Comparison of ENCODE assay signal across 1 cellular context in the genomic region with DNA sequence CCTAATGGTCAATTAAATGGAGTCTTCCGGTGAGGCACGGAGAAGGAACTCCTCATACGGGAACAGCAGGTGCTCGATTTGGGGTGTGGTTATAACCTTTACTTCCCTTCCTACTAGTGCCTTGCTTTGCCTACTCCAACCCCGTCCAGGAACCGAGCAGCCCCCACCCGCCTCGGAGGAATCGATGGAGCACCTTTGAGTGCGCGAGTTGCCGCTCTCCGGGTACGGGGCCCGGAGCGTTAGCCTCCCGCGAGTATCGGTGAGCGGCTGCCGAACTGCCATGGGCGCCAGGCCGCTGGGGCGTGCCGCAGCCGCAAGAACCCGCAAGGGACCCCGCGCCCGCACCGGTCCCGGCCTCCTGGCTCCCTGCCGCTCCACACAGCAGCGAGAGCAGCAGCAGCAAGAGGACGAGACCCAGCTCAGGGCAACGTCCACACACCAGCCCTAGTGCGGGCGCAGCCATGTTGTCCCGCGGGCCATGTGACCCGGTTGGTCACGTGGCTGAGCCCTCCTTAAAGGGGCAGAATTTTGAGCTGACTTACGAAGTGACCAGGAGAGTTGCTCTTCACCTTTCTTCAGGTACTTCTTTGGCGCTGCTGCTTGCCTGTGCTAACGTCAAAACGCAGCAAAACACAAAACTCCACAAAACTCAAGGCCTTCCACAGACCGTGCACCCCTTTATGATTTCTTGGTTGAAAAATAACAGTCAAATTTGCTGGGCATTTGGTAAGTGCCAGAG.
TF ChIP-seq lines count a peak whose summit lies in the region.

Gene SUMF1, minus strand, starts transcription at position 487 of the 739 bp plus-strand sequence. Its CDS starts 24 bp downstream, at position 463.

TF ChIP-seq in HepG2, 621 proteins besides CTCF, POLR2A, EP300 and RAD21 (continued from another document and continues in another):
- TF ChIP-seq KIAA2018 (CRISPR knock-in tag; IDR thresholded peaks at IDR 0.05; ENCODE audit: borderline replicate concordance) (no peak), ZNF891 (CRISPR knock-in tag; IDR thresholded peaks at IDR 0.05) (peak; percentile 88), ZBTB44 (CRISPR knock-in tag; IDR thresholded peaks at IDR 0.05) (peak; percentile 35; the same call in 1 of the 2 replicates), MAZ (IDR thresholded peaks at IDR 0.05; ENCODE audit: borderline replicate concordance, low read depth, low read length) (no peak), MAZ (CRISPR knock-in tag; IDR thresholded peaks at IDR 0.05; ENCODE audit: low read depth) (peak; percentile 87), GPN1 (CRISPR knock-in tag; IDR thresholded peaks at IDR 0.05; ENCODE audit: borderline replicate concordance) (0 out of 2 replicates have a peak, but pooled peaks have one; percentile 33), ZNF772 (CRISPR knock-in tag; IDR thresholded peaks at IDR 0.05) (peak; percentile 88; the same call in 1 of the 2 replicates), ZKSCAN1 (IDR thresholded peaks at IDR 0.05; ENCODE audit: low read length) (no peak), CHCHD3 (CRISPR knock-in tag; IDR thresholded peaks at IDR 0.05) (no peak), ZNF354B (CRISPR knock-in tag; IDR thresholded peaks at IDR 0.05) (0 out of 2 replicates have a peak, but pooled peaks have one; percentile 28), UBTF (CRISPR knock-in tag; IDR thresholded peaks at IDR 0.05) (peak; percentile 96), NFKB2 (CRISPR knock-in tag; IDR thresholded peaks at IDR 0.05; ENCODE audit: borderline replicate concordance) (peak; percentile 95; the same call in 1 of the 2 replicates), FOXK1 (CRISPR knock-in tag; IDR thresholded peaks at IDR 0.05; ENCODE audit: borderline replicate concordance, low read depth) (peak; percentile 86; the same call in 1 of the 2 replicates), SIN3B (IDR thresholded peaks at IDR 0.05; ENCODE audit: low read length) (peak; percentile 97), CREM (IDR thresholded peaks at IDR 0.05) (no peak; the same call in 1 of the 2 replicates), CREM (CRISPR knock-in tag; IDR thresholded peaks at IDR 0.05) (no peak), RFX5 (IDR thresholded peaks at IDR 0.05; ENCODE audit: low read depth, low read length) (no peak), ZNF510 (CRISPR knock-in tag; IDR thresholded peaks at IDR 0.05; ENCODE audit: low read depth) (peak; percentile 87; the same call in 1 of the 2 replicates), NBN (conservative IDR thresholded peaks at IDR 0.05) (no peak), HOXA5 (CRISPR knock-in tag; IDR thresholded peaks at IDR 0.05) (peak; percentile 75; the same call in 1 of the 2 replicates), MXD1 (CRISPR knock-in tag; IDR thresholded peaks at IDR 0.05) (peak; percentile 92; the same call in 1 of the 2 replicates), TP53 (CRISPR knock-in tag; conservative IDR thresholded peaks at IDR 0.05) (0 out of 2 replicates have a peak, but pooled peaks have one; percentile 67), ZBTB4 (CRISPR knock-in tag; IDR thresholded peaks at IDR 0.05; ENCODE audit: borderline replicate concordance) (no peak), NKX3-1 (CRISPR knock-in tag; IDR thresholded peaks at IDR 0.05) (peak; percentile 86), BCL3 (CRISPR knock-in tag; IDR thresholded peaks at IDR 0.05) (peak; percentile 61; the same call in 1 of the 2 replicates), SMAD1 (CRISPR knock-in tag; IDR thresholded peaks at IDR 0.05; ENCODE audit: borderline replicate concordance, low read depth) (no peak), SOX13 (IDR thresholded peaks at IDR 0.05) (peak; percentile 30; the same call in 1 of the 2 replicates), SOX13 (CRISPR knock-in tag; conservative IDR thresholded peaks at IDR 0.05 in 1 of 2, IDR thresholded peaks at IDR 0.05 in 1 of 2) (peak in 1 of 2 experiments; percentile 29; a peak in 1 of 4 replicates), KDM1A (CRISPR knock-in tag; IDR thresholded peaks at IDR 0.05) (no peak), ZNF350 (CRISPR knock-in tag; IDR thresholded peaks at IDR 0.05; ENCODE audit: borderline replicate concordance, low read depth) (peak; percentile 82; the same call in 1 of the 2 replicates), RARA (CRISPR knock-in tag; IDR thresholded peaks at IDR 0.05) (peak; percentile 24; the same call in 1 of the 2 replicates), MXD4 (CRISPR knock-in tag; IDR thresholded peaks at IDR 0.05) (peak; percentile 79), ZBTB39 (CRISPR knock-in tag; IDR thresholded peaks at IDR 0.05) (no peak; the same call in 1 of the 2 replicates)
- TF ChIP-seq, protein P1, sequence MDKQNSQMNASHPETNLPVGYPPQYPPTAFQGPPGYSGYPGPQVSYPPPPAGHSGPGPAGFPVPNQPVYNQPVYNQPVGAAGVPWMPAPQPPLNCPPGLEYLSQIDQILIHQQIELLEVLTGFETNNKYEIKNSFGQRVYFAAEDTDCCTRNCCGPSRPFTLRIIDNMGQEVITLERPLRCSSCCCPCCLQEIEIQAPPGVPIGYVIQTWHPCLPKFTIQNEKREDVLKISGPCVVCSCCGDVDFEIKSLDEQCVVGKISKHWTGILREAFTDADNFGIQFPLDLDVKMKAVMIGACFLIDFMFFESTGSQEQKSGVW (CRISPR knock-in tag; IDR thresholded peaks at IDR 0.05; ENCODE audit: borderline replicate concordance) = no peak
